In genomic region chr14:38171197-38171596, GRCh38 we compare ENCODE assay signal across 15 cellular contexts. TPM values are rescaled to one million over a fixed set of nuclear protein-coding genes. Genes with fewer than 3 reads are reported as not detected.
DNase-seq lines count a peak whose midpoint lies in the region; ATAC-seq and TF ChIP-seq lines count a peak whose summit lies in the region.
"Had no signal": no experiment of that assay in that cellular context is flagged by ENCODE, and none has a peak within 500 bp of the region (broad histone marks: within the 10 kb centered on the region; RNA-seq: fewer than 3 reads in every experiment).

No MANE protein-coding gene starts in this region.

- H3K9me2 ChIP-seq in OCI-LY1 (ENCODE audit: low read depth, low read length): no peaks in the 10 kb centered on the region

- no peaks in the 10 kb centered on the region for H3K36me3 ChIP-seq in OCI-LY1 (ENCODE audit: insufficient read depth, low read length)
- no peaks in the 10 kb centered on the region for H3K36me3 ChIP-seq in kidney epithelial cell (ENCODE audit: control insufficient read depth, insufficient read depth, low read length)

- H3K79me2 ChIP-seq in OCI-LY1 (ENCODE audit: insufficient read depth, low read length): no peaks in the 10 kb centered on the region

- peaks cover 18% of the 10 kb centered on the region for H3K4me1 ChIP-seq in OCI-LY1 (ENCODE audit: insufficient read depth, low read length, severe bottlenecking)

- H3K9me3 Mint-ChIP-seq in activated CD4-positive, alpha-beta T cell treated with anti-CD3 and anti-CD28 coated beads for 36 hours (ENCODE audit: low read depth): no peaks in the 10 kb centered on the region
- no peaks in the 10 kb centered on the region for H3K9me3 Mint-ChIP-seq in activated CD8-positive, alpha-beta T cell treated with anti-CD3 and anti-CD28 coated beads, Interleukin-2, amount 10 ng/mL, durations not matched to agents 7 days and 5 days (ENCODE audit: insufficient read depth)

- H3K27me3 ChIP-seq in OCI-LY1 (ENCODE audit: insufficient read depth, low read length): no peaks in the 10 kb centered on the region
- H3K27me3 ChIP-seq in kidney epithelial cell (ENCODE audit: control insufficient read depth, insufficient read depth, low read length): no peaks in the 10 kb centered on the region

- no peak overlapping the region for H3K27ac ChIP-seq in OCI-LY1 (ENCODE audit: low read depth, low read length, poor library complexity, severe bottlenecking)

- no peak overlapping the region for H3K4me2 ChIP-seq in OCI-LY1 (ENCODE audit: low read length)

- no peaks in the 10 kb centered on the region for H3K9me3 ChIP-seq in OCI-LY1 (ENCODE audit: low read length)

- H3K4me3 ChIP-seq in AG10803 (ENCODE audit: low read length): no peak overlapping the region
- no peak overlapping the region for H3K4me3 ChIP-seq in OCI-LY1 (ENCODE audit: low read depth, low read length, poor library complexity, severe bottlenecking)
- H3K4me3 ChIP-seq in kidney epithelial cell (ENCODE audit: low read depth, low read length): no peak overlapping the region
- H3K4me3 ChIP-seq: GM12878 had no signal

- H4K20me1 ChIP-seq in OCI-LY1 (ENCODE audit: insufficient read depth, low read length): no peaks in the 10 kb centered on the region

- H3K36me3 Mint-ChIP-seq in activated CD4-positive, alpha-beta T cell treated with anti-CD3 and anti-CD28 coated beads for 36 hours (ENCODE audit: low read depth): no peaks in the 10 kb centered on the region
- H3K36me3 Mint-ChIP-seq in activated CD8-positive, alpha-beta T cell treated with anti-CD3 and anti-CD28 coated beads, Interleukin-2, amount 10 ng/mL, durations not matched to agents 7 days and 5 days (ENCODE audit: low read depth): no peaks in the 10 kb centered on the region

- no peaks in the 10 kb centered on the region for H3K4me1 Mint-ChIP-seq in activated CD4-positive, alpha-beta T cell treated with anti-CD3 and anti-CD28 coated beads for 36 hours
- no peaks in the 10 kb centered on the region for H3K4me1 Mint-ChIP-seq in activated CD8-positive, alpha-beta T cell treated with anti-CD3 and anti-CD28 coated beads, Interleukin-2, amount 10 ng/mL, durations not matched to agents 7 days and 5 days (ENCODE audit: low read depth)

- H3K4me3 Mint-ChIP-seq in activated CD4-positive, alpha-beta T cell treated with anti-CD3 and anti-CD28 coated beads for 36 hours: no peak overlapping the region
- no peak overlapping the region for H3K4me3 Mint-ChIP-seq in activated CD8-positive, alpha-beta T cell treated with anti-CD3 and anti-CD28 coated beads, Interleukin-2, amount 10 ng/mL, durations not matched to agents 7 days and 5 days
- H3K4me3 Mint-ChIP-seq: activated naive CD8-positive, alpha-beta T cell had no signal

- DNase-seq in AG10803 (ENCODE audit: low read depth) (peak; percentile 65), HT-29 (ENCODE audit: low spot score) (peak; percentile 7), kidney epithelial cell (ENCODE audit: low read depth) (peak; percentile 45), SK-N-DZ (ENCODE audit: low spot score) (no peak), nucleus accumbens (lab: John Stamatoyannopoulos, UW) (no peak)
- no peak for DNase-seq in activated CD4-positive, alpha-beta T cell treated with anti-CD3 and anti-CD28 coated beads for 36 hours
- no peak for DNase-seq in activated CD8-positive, alpha-beta T cell treated with anti-CD3 and anti-CD28 coated beads, Interleukin-2, amount 10 ng/mL, durations not matched to agents 7 days and 5 days
- DNase-seq: activated CD8-positive, alpha-beta memory T cell treated with anti-CD3 and anti-CD28 coated beads, Interleukin-2, amount 50 U/mL, for 48 hours; RPMI8226; T-helper 1 cell had no signal

- H3K9ac ChIP-seq in OCI-LY1 (ENCODE audit: low read length): no peak overlapping the region

- H2AFZ ChIP-seq in OCI-LY1 (ENCODE audit: low read length): 0 out of 2 replicates have a peak overlapping the region, but pooled peaks have one; percentile 40

- intact Hi-C loops in activated CD4-positive, alpha-beta T cell treated with anti-CD3 and anti-CD28 coated beads for 36 hours (cut with DNase I, micrococcal nuclease): no loop called here

- TF ChIP-seq CTCF in AG10803 (conservative IDR thresholded peaks at IDR 0.05; ENCODE audit: low read length) (no peak), OCI-LY1 (IDR thresholded peaks at IDR 0.05; ENCODE audit: low read length) (no peak), kidney epithelial cell (IDR thresholded peaks at IDR 0.05; ENCODE audit: insufficient read depth, low read length, poor library complexity, severe bottlenecking) (no peak)

- no peak for ATAC-seq in activated CD4-positive, alpha-beta T cell treated with anti-CD3 and anti-CD28 coated beads for 36 hours
- no peak for ATAC-seq in activated CD8-positive, alpha-beta T cell treated with anti-CD3 and anti-CD28 coated beads, Interleukin-2, amount 10 ng/mL, durations not matched to agents 7 days and 5 days
- ATAC-seq: GM12878 had no signal

- H3F3A ChIP-seq in OCI-LY1 (ENCODE audit: insufficient read depth, low read length): no peaks in the 10 kb centered on the region

- POLR2A ChIA-PET in activated CD4-positive, alpha-beta T cell treated with anti-CD3 and anti-CD28 coated beads for 36 hours (lab: Charles Lee): no interaction called here
- POLR2A ChIA-PET in activated CD8-positive, alpha-beta T cell treated with anti-CD3 and anti-CD28 coated beads, Interleukin-2, amount 10 ng/mL, durations not matched to agents 7 days and 5 days (lab: Charles Lee): no interaction called here

- H3K27me3 Mint-ChIP-seq in activated CD4-positive, alpha-beta T cell treated with anti-CD3 and anti-CD28 coated beads for 36 hours: peaks cover 1% of the 10 kb centered on the region
- H3K27me3 Mint-ChIP-seq in activated CD8-positive, alpha-beta T cell treated with anti-CD3 and anti-CD28 coated beads, Interleukin-2, amount 10 ng/mL, durations not matched to agents 7 days and 5 days (ENCODE audit: low read depth): peaks cover 6% of the 10 kb centered on the region
- H3K27me3 Mint-ChIP-seq: activated naive CD8-positive, alpha-beta T cell; progenitor cell of endocrine pancreas had no signal

- CTCF ChIA-PET in activated CD4-positive, alpha-beta T cell treated with anti-CD3 and anti-CD28 coated beads for 36 hours (lab: Charles Lee): interaction anchor here (0.9 to 1.1 kb wide), 2 partner anchors 9 to 27 kb away, joined by 3 to 4 read pairs; no protein-coding TSS in a partner anchor
- CTCF ChIA-PET in activated CD8-positive, alpha-beta T cell treated with anti-CD3 and anti-CD28 coated beads, Interleukin-2, amount 10 ng/mL, durations not matched to agents 7 days and 5 days (lab: Charles Lee): no interaction called here

- H3K27ac Mint-ChIP-seq in activated CD4-positive, alpha-beta T cell treated with anti-CD3 and anti-CD28 coated beads for 36 hours: no peak overlapping the region
- no peak overlapping the region for H3K27ac Mint-ChIP-seq in activated CD8-positive, alpha-beta T cell treated with anti-CD3 and anti-CD28 coated beads, Interleukin-2, amount 10 ng/mL, durations not matched to agents 7 days and 5 days
- H3K27ac Mint-ChIP-seq: activated naive CD8-positive, alpha-beta T cell; progenitor cell of endocrine pancreas had no signal

RNA-seq across cellular contexts. Expression of gene SSTR1, which starts 36.5 kb away (rescaled TPM):
- 0.56 and 0.89 TPM in 2 replicates for total RNA-seq in HT-29 (2014; rRNA removed; shearing (Covaris generic))
- total RNA-seq in kidney epithelial cell: 0.21 and 0.67 TPM in 2 replicates
- not detected for total RNA-seq in activated CD4-positive, alpha-beta T cell treated with anti-CD3 and anti-CD28 coated beads for 36 hours
- not detected in 2 replicates for polyA plus RNA-seq in SK-N-DZ (2014; cell fraction: cytosol; rRNA removed)
- not detected in 2 replicates for polyA plus RNA-seq in SK-N-DZ (2014; cell fraction: nucleus; rRNA removed)
- total RNA-seq in activated CD8-positive, alpha-beta T cell treated with anti-CD3 and anti-CD28 coated beads, Interleukin-2, amount 10 ng/mL, durations not matched to agents 7 days and 5 days: not detected
- total RNA-seq: GM12878, NCI-H460 had no signal

Comparison
In these comparisons a context has a peak if more than half of its experiments do, and no peak if none do; other contexts are left out.
1. DNase-seq: peak in AG10803 (single experiment), HT-29 (single experiment) and kidney epithelial cell (single experiment); none in activated CD4-positive, alpha-beta T cell treated with anti-CD3 and anti-CD28 coated beads for 36 hours (single experiment), SK-N-DZ (single experiment), activated CD8-positive, alpha-beta T cell treated with anti-CD3 and anti-CD28 coated beads, Interleukin-2, amount 10 ng/mL, durations not matched to agents 7 days and 5 days (single experiment) and nucleus accumbens (0 of 56).